In the genomic region with DNA sequence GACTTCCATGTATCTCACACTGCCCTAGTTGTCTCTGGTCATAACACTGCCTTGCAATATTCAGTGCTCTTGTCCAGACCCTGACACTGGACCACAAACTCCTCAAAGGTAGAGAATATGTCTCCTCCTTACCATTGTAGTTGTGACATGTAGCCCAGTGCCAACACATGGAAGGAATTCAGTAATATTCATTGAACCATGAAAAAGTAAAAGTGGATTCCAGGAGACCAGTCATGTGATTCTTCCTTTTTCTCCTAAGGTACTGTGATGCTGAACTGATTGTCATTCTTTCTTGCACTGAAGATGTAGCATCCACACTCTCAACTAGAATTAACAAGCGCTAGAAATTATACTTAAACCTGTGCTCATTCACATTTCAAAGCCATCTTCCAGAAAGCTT, we compare ENCODE assay signal across 1 cellular context.
TF ChIP-seq lines count a peak whose summit lies in the region.

No MANE protein-coding gene starts in this region.

TF ChIP-seq in IMR-90, 13 proteins besides CTCF, POLR2A, EP300 and RAD21 (continued from another document):
- TF ChIP-seq NFE2L2 (IDR thresholded peaks at IDR 0.05; ENCODE audit: low read depth, low read length) (no peak), RCOR1 (IDR thresholded peaks at IDR 0.05; ENCODE audit: insufficient replicate concordance, low read length) (no peak), RFX5 (IDR thresholded peaks at IDR 0.05; ENCODE audit: low read depth, low read length) (no peak), CHD1 (IDR thresholded peaks at IDR 0.05; ENCODE audit: low read depth, low read length) (no peak), MAZ (IDR thresholded peaks at IDR 0.05; ENCODE audit: borderline replicate concordance, low read depth, low read length) (no peak), BHLHE40 (IDR thresholded peaks at IDR 0.05; ENCODE audit: low read depth, low read length) (no peak)
